16 cellular contexts compared by ENCODE assay signal in the genomic region with DNA sequence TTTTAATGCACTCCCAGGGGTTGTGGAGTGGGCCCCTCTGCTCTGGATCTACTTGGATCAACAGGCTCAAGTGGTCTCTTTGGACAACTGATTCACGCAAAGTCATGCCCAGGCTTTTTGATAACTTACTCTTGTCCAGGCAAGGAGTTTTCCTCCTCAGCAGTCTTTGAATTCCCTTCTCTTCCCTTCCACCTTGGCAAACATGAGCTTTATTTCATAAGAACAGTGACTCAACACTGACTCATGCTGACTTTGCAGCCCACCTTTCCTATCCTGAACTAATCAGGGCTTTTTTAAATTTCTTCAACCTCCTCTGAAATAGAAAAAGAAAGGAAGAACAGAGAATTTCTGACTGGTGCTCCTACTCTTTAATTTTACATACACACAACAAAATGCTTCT.
A peak's percentile ranks its signal among the peaks of the same experiment; 100 is the strongest.
DNase-seq lines count a peak whose midpoint lies in the region; ATAC-seq and TF ChIP-seq lines count a peak whose summit lies in the region.
"Had no signal": no experiment of that assay in that cellular context is flagged by ENCODE, and none has a peak within 500 bp of the region (broad histone marks: within the 10 kb centered on the region; RNA-seq: fewer than 3 reads in every experiment).

No MANE protein-coding gene starts in this region.

- H3K36me3 Mint-ChIP-seq in activated CD4-positive, alpha-beta memory T cell treated with anti-CD3 and anti-CD28 coated beads for 36 hours, result no peaks in the 10 kb centered on the region
- no peaks in the 10 kb centered on the region for H3K36me3 Mint-ChIP-seq in CD8-positive, alpha-beta T cell
- H3K36me3 Mint-ChIP-seq: CD14-positive monocyte, immature natural killer cell had no signal

- peaks cover 2% of the 10 kb centered on the region for H3K27me3 Mint-ChIP-seq in activated CD4-positive, alpha-beta memory T cell treated with anti-CD3 and anti-CD28 coated beads for 36 hours
- peaks cover 11% of the 10 kb centered on the region for H3K27me3 Mint-ChIP-seq in CD8-positive, alpha-beta T cell (ENCODE audit: low read depth)

- POLR2A ChIA-PET in activated CD4-positive, alpha-beta memory T cell treated with anti-CD3 and anti-CD28 coated beads for 36 hours (lab: Charles Lee), result no interaction called here
- POLR2A ChIA-PET in CD8-positive, alpha-beta T cell (lab: Charles Lee), result no interaction called here

- no peak overlapping the region for H3K18ac ChIP-seq in mesenchymal stem cell (ENCODE audit: low read depth in 1 of 2, low read length in 2 of 2)

- H3K4me2 ChIP-seq in mesenchymal stem cell (ENCODE audit: low read length, poor library complexity, severe bottlenecking), result no peak overlapping the region
- H3K4me2 ChIP-seq: PC-9 had no signal

- WGBS in mesenchymal stem cell, result 48% methylated on average over 1 of the region's 1 CpG
- WGBS in spleen, 5 donors, result 90 to 100% (median 96%) methylated on average over 1 of the region's 1 CpG

- no peak overlapping the region for H4K8ac ChIP-seq in mesenchymal stem cell (ENCODE audit: low read length)

- H3K9me3 Mint-ChIP-seq in activated CD4-positive, alpha-beta memory T cell treated with anti-CD3 and anti-CD28 coated beads for 36 hours, result no peaks in the 10 kb centered on the region
- H3K9me3 Mint-ChIP-seq in CD8-positive, alpha-beta T cell, result no peaks in the 10 kb centered on the region
- H3K9me3 Mint-ChIP-seq: activated T-helper 2 cell treated with anti-CD3 and anti-CD28 coated beads, Interferon-gamma antibody, Interleukin-2, Interleukin-4, amounts not matched to agents 10 μg/mL and 5 μg/mL and 100 μg/mL, durations not matched to agents 14 hours and 24 hours and 36 hours had no signal

- H3K4me1 Mint-ChIP-seq in activated CD4-positive, alpha-beta memory T cell treated with anti-CD3 and anti-CD28 coated beads for 36 hours (ENCODE audit: low read depth), result no peaks in the 10 kb centered on the region
- no peaks in the 10 kb centered on the region for H3K4me1 Mint-ChIP-seq in CD8-positive, alpha-beta T cell (ENCODE audit: low read depth)
- H3K4me1 Mint-ChIP-seq: CD14-positive monocyte, immature natural killer cell had no signal

- H3K27ac ChIP-seq in mesenchymal stem cell (ENCODE audit: low read length, poor library complexity, severe bottlenecking) (no peak overlapping the region), spleen (no peak overlapping the region)
- no peak overlapping the region for H3K27ac ChIP-seq in CD8-positive, alpha-beta T cell (ENCODE audit: low read depth, low read length)
- H3K27ac ChIP-seq: PC-9, transverse colon had no signal

- no peak for ATAC-seq in CD8-positive, alpha-beta T cell
- ATAC-seq: WTC11 had no signal

- H3K27ac Mint-ChIP-seq in activated CD4-positive, alpha-beta memory T cell treated with anti-CD3 and anti-CD28 coated beads for 36 hours, result no peak overlapping the region
- no peak overlapping the region for H3K27ac Mint-ChIP-seq in CD8-positive, alpha-beta T cell
- H3K27ac Mint-ChIP-seq: activated T-helper 2 cell treated with anti-CD3 and anti-CD28 coated beads, Interferon-gamma antibody, Interleukin-2, Interleukin-4, amounts not matched to agents 10 μg/mL and 5 μg/mL and 100 μg/mL, durations not matched to agents 14 hours and 24 hours and 36 hours; CD14-positive monocyte; immature natural killer cell; WTC11 had no signal

- no peak overlapping the region for H2BK5ac ChIP-seq in mesenchymal stem cell (ENCODE audit: low read depth, low read length, poor library complexity, severe bottlenecking)

- H3K36me3 ChIP-seq in mesenchymal stem cell (ENCODE audit: control insufficient read depth in 1 of 2, insufficient read depth in 2 of 2, low read depth in 1 of 2, low read length in 2 of 2) (no peaks in the 10 kb centered on the region), spleen (no peaks in the 10 kb centered on the region)
- H3K36me3 ChIP-seq in CD8-positive, alpha-beta T cell (ENCODE audit: insufficient read depth, low read length), result no peaks in the 10 kb centered on the region
- H3K36me3 ChIP-seq: transverse colon had no signal

- H3K4me3 Mint-ChIP-seq in activated CD4-positive, alpha-beta memory T cell treated with anti-CD3 and anti-CD28 coated beads for 36 hours, result no peak overlapping the region
- no peak overlapping the region for H3K4me3 Mint-ChIP-seq in CD8-positive, alpha-beta T cell
- H3K4me3 Mint-ChIP-seq: CD14-positive monocyte, immature natural killer cell, WTC11 had no signal

- no peak overlapping the region for H4K91ac ChIP-seq in mesenchymal stem cell (ENCODE audit: low read length)

- peak; percentile 42 for DNase-seq in AG09319 (ENCODE audit: extremely low read depth, low read depth)
- DNase-seq in LoVo (ENCODE audit: low spot score), result peak; percentile 4
- peak; percentile 34 for DNase-seq in dedifferentiated amniotic fluid mesenchymal stem cell (ENCODE audit: extremely low spot score)
- DNase-seq in mesenchymal stem cell, result peak; percentile 75
- DNase-seq in activated CD4-positive, alpha-beta memory T cell treated with anti-CD3 and anti-CD28 coated beads for 36 hours, result no peak
- no peak for DNase-seq in NK-92 treated with Interleukin-12 subunit alpha and Interleukin-12 subunit beta, amount 100 ng/mL, for 24 hours (lab: John Stamatoyannopoulos, UW)
- no peak for DNase-seq in CD8-positive, alpha-beta T cell
- DNase-seq in spleen, result no peak
- DNase-seq: immature natural killer cell, NCI-H2081 treated with DMSO at 0.1 percent for 48 hours, occipital lobe, PC-9, transverse colon had no signal

- CTCF ChIA-PET in activated CD4-positive, alpha-beta memory T cell treated with anti-CD3 and anti-CD28 coated beads for 36 hours (lab: Charles Lee), result no interaction called here
- CTCF ChIA-PET in CD8-positive, alpha-beta T cell (lab: Charles Lee), result no interaction called here

- H3K27me3 ChIP-seq in mesenchymal stem cell (ENCODE audit: control insufficient read depth in 1 of 2, insufficient read depth in 1 of 2, low read length in 2 of 2) (no peaks in the 10 kb centered on the region), spleen (replicated peaks in 1 of 7) (no peaks in the 10 kb centered on the region)
- no peaks in the 10 kb centered on the region for H3K27me3 ChIP-seq in CD8-positive, alpha-beta T cell (ENCODE audit: insufficient read depth, low read length)
- H3K27me3 ChIP-seq: transverse colon had no signal

- no peak overlapping the region for H2AFZ ChIP-seq in mesenchymal stem cell (ENCODE audit: low read depth, low read length)
- H2AFZ ChIP-seq: PC-9 had no signal

- H3K9me3 ChIP-seq in mesenchymal stem cell (ENCODE audit: control insufficient read depth, low read length) (no peaks in the 10 kb centered on the region), spleen (no peaks in the 10 kb centered on the region)
- H3K9me3 ChIP-seq in CD8-positive, alpha-beta T cell (ENCODE audit: low read length), result no peaks in the 10 kb centered on the region
- H3K9me3 ChIP-seq: transverse colon had no signal

- no peak overlapping the region for H2BK120ac ChIP-seq in mesenchymal stem cell (ENCODE audit: low read depth, low read length)

- H3K23ac ChIP-seq in mesenchymal stem cell (ENCODE audit: low read length in 2 of 2), result no peak overlapping the region

- no peak overlapping the region for H3K14ac ChIP-seq in mesenchymal stem cell (ENCODE audit: low read length in 2 of 2)

- H3K4me1 ChIP-seq in mesenchymal stem cell (ENCODE audit: control insufficient read depth, insufficient read depth, low read depth, low read length) (no peaks in the 10 kb centered on the region), spleen (no peaks in the 10 kb centered on the region)
- H3K4me1 ChIP-seq in CD8-positive, alpha-beta T cell (ENCODE audit: insufficient read depth, low read length), result no peaks in the 10 kb centered on the region
- H3K4me1 ChIP-seq: transverse colon had no signal

- peak overlapping the region; percentile 61 for H3K9ac ChIP-seq in mesenchymal stem cell (ENCODE audit: low read length)

- TF ChIP-seq POLR2A in spleen (IDR thresholded peaks at IDR 0.05), result no peak

- no peak overlapping the region for H3K4ac ChIP-seq in mesenchymal stem cell (ENCODE audit: low read depth in 1 of 2, low read length in 2 of 2)

- H2AK5ac ChIP-seq in mesenchymal stem cell (ENCODE audit: low read length, severe bottlenecking), result no peak overlapping the region

- intact Hi-C loops in activated CD4-positive, alpha-beta memory T cell treated with anti-CD3 and anti-CD28 coated beads for 36 hours (cut with micrococcal nuclease), result no loop called here
- intact Hi-C loops in CD8-positive, alpha-beta T cell (cut with DNase I, micrococcal nuclease), result no loop called here
- intact Hi-C loops in spleen (cut with DNase I; ENCODE audit: low total_unique reads), result no loop called here

- no peak overlapping the region for H2BK12ac ChIP-seq in mesenchymal stem cell (ENCODE audit: low read length in 2 of 2)

- no peaks in the 10 kb centered on the region for H3K79me1 ChIP-seq in mesenchymal stem cell (replicated peaks; ENCODE audit: low read length, poor library complexity, severe bottlenecking)

- TF ChIP-seq CTCF in AG09319 (IDR thresholded peaks at IDR 0.05; ENCODE audit: low read depth, low read length) (no peak), spleen (IDR thresholded peaks at IDR 0.05 in 8 of 11, conservative IDR thresholded peaks at IDR 0.05 in 3 of 11) (no peak)
- TF ChIP-seq CTCF in CD8-positive, alpha-beta T cell (IDR thresholded peaks at IDR 0.05), result no peak

- H2BK15ac ChIP-seq in mesenchymal stem cell (ENCODE audit: low read depth, poor library complexity, severe bottlenecking), result no peak overlapping the region

- H3K4me3 ChIP-seq in mesenchymal stem cell (ENCODE audit: insufficient read depth in 1 of 2, low read depth in 1 of 2, low read length in 2 of 2), result no peak overlapping the region
- H3K4me3 ChIP-seq in CD8-positive, alpha-beta T cell (ENCODE audit: low read depth, low read length), result no peak overlapping the region
- no peak overlapping the region for H3K4me3 ChIP-seq in spleen
- H3K4me3 ChIP-seq: PC-9, transverse colon had no signal

Comparison
In these comparisons a context has a peak if more than half of its experiments do, and no peak if none do; other contexts are left out.
1. DNase-seq: peak in AG09319 (single experiment), LoVo (single experiment), dedifferentiated amniotic fluid mesenchymal stem cell (single experiment) and mesenchymal stem cell (single experiment); none in activated CD4-positive, alpha-beta memory T cell treated with anti-CD3 and anti-CD28 coated beads for 36 hours (single experiment), NK-92 treated with Interleukin-12 subunit alpha and Interleukin-12 subunit beta, amount 100 ng/mL, for 24 hours (single experiment), CD8-positive, alpha-beta T cell (0 of 7) and spleen (single experiment).